In genomic region chr2:62208082-62208757, GRCh38 we compare ENCODE assay signal across 12 cellular contexts. TPM values are rescaled to one million over a fixed set of nuclear protein-coding genes. Genes with fewer than 3 reads are reported as not detected.
DNase-seq lines count a peak whose midpoint lies in the region; ATAC-seq and TF ChIP-seq lines count a peak whose summit lies in the region.
"Had no signal": no experiment of that assay in that cellular context is flagged by ENCODE, and none has a peak within 500 bp of the region (broad histone marks: within the 10 kb centered on the region; RNA-seq: fewer than 3 reads in every experiment).

No MANE protein-coding gene starts in this region.

- H3K4ac ChIP-seq in trophoblast cell (ENCODE audit: low read depth, low read length) = peak overlapping the region; percentile 49

- peaks cover 44% of the 10 kb centered on the region for H3K36me3 Mint-ChIP-seq in activated naive CD4-positive, alpha-beta T cell treated with anti-CD3 and anti-CD28 coated beads for 36 hours (ENCODE audit: low read depth)
- peaks cover 61% of the 10 kb centered on the region for H3K36me3 Mint-ChIP-seq in activated naive CD4-positive, alpha-beta T cell treated with anti-CD3 and anti-CD28 coated beads, Interleukin-2, amount 10 ng/mL, durations not matched to agents 7 days and 5 days
- no peaks in the 10 kb centered on the region; the same call in 2 of the 3 replicates for H3K36me3 Mint-ChIP-seq in GM23338 (ENCODE audit: low read depth)

- H3K9me3 ChIP-seq in body of pancreas (no peaks in the 10 kb centered on the region), trophoblast cell (ENCODE audit: insufficient read depth, low read depth, low read length) (peaks cover 3% of the 10 kb centered on the region)

- H3K79me2 ChIP-seq in GM23338 (replicated peaks; ENCODE audit: insufficient read depth) (peaks cover 100% of the 10 kb centered on the region), trophoblast cell (ENCODE audit: control insufficient read depth, insufficient read depth, low read length, poor library complexity) (peaks cover 39% of the 10 kb centered on the region)

- no peak overlapping the region for H2BK120ac ChIP-seq in trophoblast cell (ENCODE audit: insufficient read depth, low read length, poor library complexity)

- peaks cover 19% of the 10 kb centered on the region for H3K9me3 Mint-ChIP-seq in activated naive CD4-positive, alpha-beta T cell treated with anti-CD3 and anti-CD28 coated beads for 36 hours
- peaks cover 21% of the 10 kb centered on the region for H3K9me3 Mint-ChIP-seq in activated naive CD4-positive, alpha-beta T cell treated with anti-CD3 and anti-CD28 coated beads, Interleukin-2, amount 10 ng/mL, durations not matched to agents 7 days and 5 days
- no peaks in the 10 kb centered on the region for H3K9me3 Mint-ChIP-seq in GM23338

- H3K27me3 ChIP-seq in GM23338 (ENCODE audit: insufficient read depth) (no peaks in the 10 kb centered on the region), body of pancreas (no peaks in the 10 kb centered on the region), trophoblast cell (ENCODE audit: insufficient read depth, low read length) (no peaks in the 10 kb centered on the region)
- H3K27me3 ChIP-seq: brain microvascular endothelial cell had no signal

- no peaks in the 10 kb centered on the region for H3K27me3 Mint-ChIP-seq in activated naive CD4-positive, alpha-beta T cell treated with anti-CD3 and anti-CD28 coated beads for 36 hours (ENCODE audit: low read depth)
- H3K27me3 Mint-ChIP-seq in activated naive CD4-positive, alpha-beta T cell treated with anti-CD3 and anti-CD28 coated beads, Interleukin-2, amount 10 ng/mL, durations not matched to agents 7 days and 5 days = no peaks in the 10 kb centered on the region
- peaks cover 8% of the 10 kb centered on the region for H3K27me3 Mint-ChIP-seq in GM23338 (ENCODE audit: insufficient read depth, low read depth, poor library complexity)

- H4K12ac ChIP-seq in trophoblast cell (ENCODE audit: low read depth, low read length) = no peak overlapping the region

- intact Hi-C loops in activated naive CD4-positive, alpha-beta T cell treated with anti-CD3 and anti-CD28 coated beads for 36 hours (cut with micrococcal nuclease) = no loop called here
- intact Hi-C loops in body of pancreas (cut with DNase I) = loop anchor here (10.0 kb wide), 1 partner anchor 87 kb away; no protein-coding TSS in a partner anchor
- intact Hi-C loops in left colon (cut with DNase I, micrococcal nuclease) = no loop called here

- peaks cover 77% of the 10 kb centered on the region for H3K4me1 Mint-ChIP-seq in activated naive CD4-positive, alpha-beta T cell treated with anti-CD3 and anti-CD28 coated beads for 36 hours (ENCODE audit: low read depth)
- H3K4me1 Mint-ChIP-seq in activated naive CD4-positive, alpha-beta T cell treated with anti-CD3 and anti-CD28 coated beads, Interleukin-2, amount 10 ng/mL, durations not matched to agents 7 days and 5 days = peaks cover 47% of the 10 kb centered on the region
- H3K4me1 Mint-ChIP-seq in GM23338 = peaks cover 63% of the 10 kb centered on the region

- TF ChIP-seq CTCF in GM23338 (conservative IDR thresholded peaks at IDR 0.05; ENCODE audit: low read depth in 2 of 2) (no peak), body of pancreas (IDR thresholded peaks at IDR 0.05) (no peak)

- H3K4me3 ChIP-seq in GM23338 (no peak overlapping the region), body of pancreas (no peak overlapping the region), trophoblast cell (ENCODE audit: low read depth, low read length) (no peak overlapping the region)

- H3K4me1 ChIP-seq in GM23338 (ENCODE audit: insufficient read depth) (peaks cover 64% of the 10 kb centered on the region), body of pancreas (peaks cover 32% of the 10 kb centered on the region), trophoblast cell (ENCODE audit: control insufficient read depth in 1 of 2, insufficient read depth in 2 of 2, low read length in 2 of 2) (peaks cover 0 to 5% of the 10 kb centered on the region in 2 experiments)

- no peak overlapping the region for H4K8ac ChIP-seq in trophoblast cell (ENCODE audit: low read depth, low read length)

- no peak overlapping the region for H2BK5ac ChIP-seq in trophoblast cell (ENCODE audit: low read depth, low read length, poor library complexity)

- no peak overlapping the region for H3K4me3 Mint-ChIP-seq in activated naive CD4-positive, alpha-beta T cell treated with anti-CD3 and anti-CD28 coated beads for 36 hours
- no peak overlapping the region for H3K4me3 Mint-ChIP-seq in activated naive CD4-positive, alpha-beta T cell treated with anti-CD3 and anti-CD28 coated beads, Interleukin-2, amount 10 ng/mL, durations not matched to agents 7 days and 5 days
- no peak overlapping the region for H3K4me3 Mint-ChIP-seq in GM23338

- 43 to 50% methylated on average over 4 of the region's 4 CpGs for WGBS in body of pancreas, 2 donors
- WGBS in trophoblast cell (ENCODE audit: extremely low coverage, insufficient coverage, insufficient read length) = no CpG with 5 or more reads among the region's 4 CpGs

- H3K23ac ChIP-seq in trophoblast cell (ENCODE audit: low read length) = no peak overlapping the region

- H2AFZ ChIP-seq in GM23338 (no peak overlapping the region), trophoblast cell (ENCODE audit: insufficient read depth, low read length, poor library complexity) (no peak overlapping the region)

- H3K79me1 ChIP-seq in trophoblast cell (ENCODE audit: low read length) = no peaks in the 10 kb centered on the region

- no peak for DNase-seq in activated naive CD4-positive, alpha-beta T cell treated with anti-CD3 and anti-CD28 coated beads for 36 hours
- DNase-seq in activated naive CD4-positive, alpha-beta T cell treated with anti-CD3 and anti-CD28 coated beads, Interleukin-2, amount 10 ng/mL, durations not matched to agents 7 days and 5 days = no peak
- no peak for DNase-seq in GM23338 (ENCODE audit: low spot score)
- DNase-seq in body of pancreas = peak in 1 of 4 donors; percentile 18
- DNase-seq in trophoblast cell = no peak
- no peak for DNase-seq in left colon
- DNase-seq: brain microvascular endothelial cell, midbrain, MM.1S had no signal

- H3K9me2 ChIP-seq in GM23338 (ENCODE audit: insufficient read depth) = no peaks in the 10 kb centered on the region

- no peak overlapping the region for H3K18ac ChIP-seq in trophoblast cell (ENCODE audit: low read length)

- no peak overlapping the region for H3K9ac ChIP-seq in trophoblast cell (ENCODE audit: low read length)

- H3K36me3 ChIP-seq in GM23338 (ENCODE audit: insufficient read depth) (no peaks in the 10 kb centered on the region), body of pancreas (replicated peaks in 1 of 2; ENCODE audit: insufficient read depth in 1 of 2, low read depth in 2 of 2) (no peaks in the 10 kb centered on the region), trophoblast cell (ENCODE audit: control insufficient read depth in 1 of 2, insufficient read depth in 2 of 2, low read length in 2 of 2) (peaks cover 4% of the 10 kb centered on the region in 2 experiments)
- H3K36me3 ChIP-seq: brain microvascular endothelial cell had no signal

- no peak overlapping the region for H3K14ac ChIP-seq in trophoblast cell (ENCODE audit: low read length)

- H3K27ac ChIP-seq in GM23338 (ENCODE audit: low read depth) (no peak overlapping the region), body of pancreas (no peak overlapping the region), trophoblast cell (ENCODE audit: low read depth, low read length) (no peak overlapping the region)
- H3K27ac ChIP-seq: brain microvascular endothelial cell had no signal

- no peak overlapping the region for H4K91ac ChIP-seq in trophoblast cell (ENCODE audit: low read depth, low read length)

- no peak overlapping the region for H2AK5ac ChIP-seq in trophoblast cell (ENCODE audit: low read length)

- no peak for TF ChIP-seq POLR2A in body of pancreas (IDR thresholded peaks at IDR 0.05)

- peaks cover 81% of the 10 kb centered on the region for H4K20me1 ChIP-seq in GM23338 (replicated peaks; ENCODE audit: insufficient read depth)

- H3K27ac Mint-ChIP-seq in activated naive CD4-positive, alpha-beta T cell treated with anti-CD3 and anti-CD28 coated beads for 36 hours = peak overlapping the region; percentile 20
- no peak overlapping the region for H3K27ac Mint-ChIP-seq in activated naive CD4-positive, alpha-beta T cell treated with anti-CD3 and anti-CD28 coated beads, Interleukin-2, amount 10 ng/mL, durations not matched to agents 7 days and 5 days
- H3K27ac Mint-ChIP-seq in GM23338 = no peak overlapping the region

- no peak overlapping the region for H2BK12ac ChIP-seq in trophoblast cell (ENCODE audit: low read length)

- ATAC-seq in GM23338 (no peak), body of pancreas (peak; percentile 21), HG02642 (IDR thresholded peaks at IDR 0.05; ENCODE audit: poor library complexity, unreplicated experiment) (no peak), left colon (no peak), HG03521 (IDR thresholded peaks at IDR 0.05; ENCODE audit: unreplicated experiment) (no peak)
- ATAC-seq: sciatic nerve had no signal

- CTCF ChIA-PET in activated naive CD4-positive, alpha-beta T cell treated with anti-CD3 and anti-CD28 coated beads for 36 hours (lab: Charles Lee) = interaction anchor here (0.6 to 0.9 kb wide), 2 partner anchors 86 to 149 kb away, joined by 3 read pairs; no protein-coding TSS in a partner anchor
- CTCF ChIA-PET in activated naive CD4-positive, alpha-beta T cell treated with anti-CD3 and anti-CD28 coated beads, Interleukin-2, amount 10 ng/mL, durations not matched to agents 7 days and 5 days (lab: Charles Lee) = no interaction called here

- H3K4me2 ChIP-seq in GM23338 = peak overlapping the region; percentile 60; the same call in 1 of the 2 replicates
- no peak overlapping the region for H3K4me2 ChIP-seq in trophoblast cell (ENCODE audit: low read length)

- no peaks in the 10 kb centered on the region for H3F3A ChIP-seq in GM23338 (replicated peaks; ENCODE audit: low read depth)

TF ChIP-seq in GM23338, 12 proteins besides CTCF, POLR2A, EP300 and RAD21 (continues in another document):
- no peak for TF ChIP-seq EZH2phosphoT487 (IDR thresholded peaks at IDR 0.05; ENCODE audit: unreplicated experiment)

RNA-seq across cellular contexts. Expression of gene B3GNT2, which starts 12.3 kb away (rescaled TPM):
- 10 to 100 TPM; 31.2 to 33.0 TPM for total RNA-seq in activated naive CD4-positive, alpha-beta T cell treated with anti-CD3 and anti-CD28 coated beads for 36 hours
- total RNA-seq in GM23338 (2014; rRNA removed; shearing (Covaris generic)) = 70.4 and 73.1 TPM in 2 replicates
- polyA plus RNA-seq in GM23338 (2016; fragmentation: Nextera tagmentation; extraction: Ambion mirVana) = 32.3 and 35.5 TPM in 2 replicates
- total RNA-seq in body of pancreas (10 to 100 TPM; 12.2 to 15.8 TPM), left colon (10 to 100 TPM; 27.6 to 49.5 TPM)
- 24.8 and 26.0 TPM in 2 replicates for polyA plus RNA-seq in trophoblast cell (2013)
